Comparison of ENCODE assay signal across 19 cellular contexts in the genomic region with DNA sequence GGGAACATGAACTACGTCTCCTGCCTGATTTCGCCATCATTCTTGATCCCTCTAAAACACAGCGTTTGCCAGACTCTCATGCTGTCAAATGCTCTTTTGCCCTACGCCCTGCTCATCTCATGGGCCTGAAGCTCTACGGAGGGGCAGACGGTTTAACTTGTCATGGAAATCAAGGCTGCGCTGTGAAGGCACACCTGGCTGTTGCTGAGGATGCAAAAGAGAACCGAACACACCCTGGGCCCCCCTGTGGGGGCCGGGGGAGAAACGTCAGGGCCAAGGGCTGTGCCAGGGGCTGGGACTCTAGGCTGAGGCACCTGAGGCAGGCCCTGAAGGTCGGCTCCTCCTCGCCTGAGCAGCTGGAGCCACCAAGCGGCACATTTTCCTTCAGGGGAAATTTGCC.
"Had no signal": no experiment of that assay in that cellular context is flagged by ENCODE, and none has a peak within 500 bp of the region (broad histone marks: within the 10 kb centered on the region; RNA-seq: fewer than 3 reads in every experiment).

No MANE protein-coding gene starts in this region.

- H3K4me2 ChIP-seq: neural progenitor cell had no signal

- H3K9me3 ChIP-seq: thyroid gland had no signal

- H3K4me3 ChIP-seq: heart right ventricle, lung, neural progenitor cell, thyroid gland had no signal

- H3K27ac ChIP-seq: epithelial cell of prostate, heart right ventricle, neural progenitor cell, thyroid gland, WERI-Rb-1 had no signal

- DNase-seq: activated CD4-positive, alpha-beta T cell treated with anti-CD3 and anti-CD28 coated beads, Interleukin-2, amount 50 U/mL, for 4 hours; activated CD8-positive, alpha-beta memory T cell treated with anti-CD3 and anti-CD28 coated beads for 24 hours; activated CD8-positive, alpha-beta memory T cell treated with anti-CD3 and anti-CD28 coated beads, Interleukin-2, amount 50 U/mL, for 4 hours; activated naive CD4-positive, alpha-beta T cell treated with anti-CD3 and anti-CD28 coated beads, Interleukin-2, amount 10 ng/mL, durations not matched to agents 7 days and 5 days; activated T-cell treated with anti-CD3 and anti-CD28 coated beads, Interleukin-2, amount 50 U/mL, for 24 hours; amygdala; cerebellar nuclear complex; cortex of kidney; heart right ventricle; naive thymus-derived CD4-positive, alpha-beta T cell; stimulated activated CD4-positive, alpha-beta T cell treated with anti-CD3 and anti-CD28 coated beads, Interleukin-12 subunit alpha, Interleukin-12 subunit beta, amount 100 ng/mL, for 4 hours; stimulated activated CD4-positive, alpha-beta T cell treated with anti-CD3 and anti-CD28 coated beads, Interleukin-1b, Interleukin-23, amount 100 ng/mL, for 48 hours; substantia nigra; T-helper 1 cell; thyroid gland; WERI-Rb-1 had no signal

- H3K27me3 ChIP-seq: neural progenitor cell, thyroid gland had no signal

- H3K36me3 ChIP-seq: heart right ventricle, neural progenitor cell, thyroid gland, WERI-Rb-1 had no signal

- H3K9ac ChIP-seq: neural progenitor cell had no signal

- H3K4me1 ChIP-seq: heart right ventricle, thyroid gland had no signal

- H2AFZ ChIP-seq: neural progenitor cell had no signal
